ENCODE assay signal across 21 cellular contexts in genomic region chr6:170282512-170283158, GRCh38.
"Had no signal": no experiment of that assay in that cellular context is flagged by ENCODE, and none has a peak within 500 bp of the region (broad histone marks: within the 10 kb centered on the region; RNA-seq: fewer than 3 reads in every experiment).

No MANE protein-coding gene starts in this region.

- DNase-seq: activated CD4-positive, alpha-beta T cell treated with anti-CD3 and anti-CD28 coated beads for 48 hours; activated CD4-positive, alpha-beta T cell treated with anti-CD3 and anti-CD28 coated beads, Interleukin-2, amount 50 U/mL, for 48 hours; activated CD8-positive, alpha-beta memory T cell treated with anti-CD3 and anti-CD28 coated beads for 24 hours; anterior cingulate cortex; dermis blood vessel endothelial cell; effector CD4-positive, alpha-beta T cell; foreskin keratinocyte; left lung; naive B cell; stimulated activated CD4-positive, alpha-beta T cell treated with anti-CD3 and anti-CD28 coated beads, Interleukin-15, amount 100 ng/mL, for 24 hours; stimulated activated CD4-positive, alpha-beta T cell treated with anti-CD3 and anti-CD28 coated beads, Interleukin-2, amount 100 ng/mL, for 24 hours; stimulated activated naive B cell treated with anti-CD40 and anti-IgM and Interleukin-4, amounts not matched to agents 10 μg/mL and 1 μg/mL and 100 μg/mL, for 72 hours; T-helper 17 cell; T1000; WERI-Rb-1 had no signal

- ATAC-seq: activated CD4-positive, CD25-positive, alpha-beta regulatory T cell treated with anti-CD3 and anti-CD28 coated beads, Interleukin-2, amount 50 U/mL, for 24 hours; activated naive CD4-positive, alpha-beta T cell treated with anti-CD3 and anti-CD28 coated beads, Interleukin-2, amount 50 U/mL, for 72 hours; foreskin keratinocyte; left lung; stimulated activated naive B cell treated with anti-CD40 and anti-IgM and Interleukin-4, amounts not matched to agents 10 μg/mL and 1 μg/mL and 100 μg/mL, for 72 hours; T-helper 17 cell had no signal

- H3K27me3 ChIP-seq: foreskin keratinocyte had no signal

- H3K4me3 ChIP-seq: esophagus muscularis mucosa, left lung, lung, smooth muscle cell, tibial nerve had no signal

- H3K27ac ChIP-seq: esophagus muscularis mucosa, foreskin keratinocyte, left lung, tibial nerve, WERI-Rb-1 had no signal

- H3K9me3 ChIP-seq: esophagus muscularis mucosa, left lung, tibial nerve had no signal

- H3K36me3 ChIP-seq: WERI-Rb-1 had no signal
